ENCODE assay signal across 1 cellular context in genomic region chr11:62501432-62501891, GRCh38.
A peak's percentile ranks its signal among the peaks of the same experiment; 100 is the strongest.
TF ChIP-seq lines count a peak whose summit lies in the region.

No MANE protein-coding gene starts in this region.

TF ChIP-seq in K562, 482 proteins besides CTCF, POLR2A, EP300 and RAD21 (continued from another document):
- TF ChIP-seq MLX (CRISPR knock-in tag; conservative IDR thresholded peaks at IDR 0.05) (no peak), PBX2 (CRISPR knock-in tag; IDR thresholded peaks at IDR 0.05; ENCODE audit: low read depth) (no peak), PBX2 (tag; conservative IDR thresholded peaks at IDR 0.05; ENCODE audit: low read depth) (no peak), BACH1 (tag; IDR thresholded peaks at IDR 0.05) (no peak), JUND (IDR thresholded peaks at IDR 0.05; ENCODE audit: borderline replicate concordance, low read depth, low read length) (no peak), JUND (tag; IDR thresholded peaks at IDR 0.05; ENCODE audit: borderline replicate concordance, low read depth, low read length) (0 out of 3 replicates have a peak, but pooled peaks have one; percentile 2), C11orf30 (IDR thresholded peaks at IDR 0.05; ENCODE audit: low read depth) (peak; percentile 83), TSC22D4 (tag; IDR thresholded peaks at IDR 0.05) (no peak), ZNF785 (CRISPR knock-in tag; IDR thresholded peaks at IDR 0.05) (no peak), LEF1 (IDR thresholded peaks at IDR 0.05) (no peak), CBX2 (IDR thresholded peaks at IDR 0.05; ENCODE audit: insufficient read depth, low read length, poor library complexity, severe bottlenecking) (no peak), NFIC (IDR thresholded peaks at IDR 0.05) (0 out of 2 replicates have a peak, but pooled peaks have one; percentile 20), ZNF311 (CRISPR knock-in tag; IDR thresholded peaks at IDR 0.05) (no peak), MAFG (tag; conservative IDR thresholded peaks at IDR 0.05) (peak; percentile 35; the same call in 1 of the 2 replicates), NCOR1 (IDR thresholded peaks at IDR 0.05) (no peak), STAT6 (CRISPR knock-in tag; IDR thresholded peaks at IDR 0.05) (0 out of 2 replicates have a peak, but pooled peaks have one; percentile 68), ZNF511 (CRISPR knock-in tag; IDR thresholded peaks at IDR 0.05) (no peak), SOX6 (IDR thresholded peaks at IDR 0.05) (no peak), ZNF592 (IDR thresholded peaks at IDR 0.05) (0 out of 2 replicates have a peak, but pooled peaks have one; percentile 29), ZNF75A (CRISPR knock-in tag; IDR thresholded peaks at IDR 0.05) (no peak), NFE2 (IDR thresholded peaks at IDR 0.05; ENCODE audit: low read depth) (0 out of 2 replicates have a peak, but pooled peaks have one; percentile 26), TAL1 (IDR thresholded peaks at IDR 0.05) (no peak), MAFF (IDR thresholded peaks at IDR 0.05; ENCODE audit: low read length) (no peak), ZNF561 (CRISPR knock-in tag; conservative IDR thresholded peaks at IDR 0.05) (no peak), SMARCA4 (IDR thresholded peaks at IDR 0.05) (0 out of 2 replicates have a peak, but pooled peaks have one; percentile 27), MAZ (CRISPR knock-in tag; conservative IDR thresholded peaks at IDR 0.05 in 1 of 2, IDR thresholded peaks at IDR 0.05 in 1 of 2) (no peak), TFAM (CRISPR knock-in tag; conservative IDR thresholded peaks at IDR 0.05) (no peak), LCOR (CRISPR knock-in tag; IDR thresholded peaks at IDR 0.05) (no peak), GATAD2A (IDR thresholded peaks at IDR 0.05) (0 out of 2 replicates have a peak, but pooled peaks have one; percentile 53), SAP30 (IDR thresholded peaks at IDR 0.05; ENCODE audit: borderline replicate concordance, insufficient read depth, low read depth, low read length, poor library complexity, severe bottlenecking) (no peak)
